ENCODE assay signal across 10 cellular contexts in genomic region chr17:52170963-52171572, GRCh38. TPM values are rescaled to one million over a fixed set of nuclear protein-coding genes. Genes with fewer than 3 reads are reported as not detected.
DNase-seq lines count a peak whose midpoint lies in the region; ATAC-seq and TF ChIP-seq lines count a peak whose summit lies in the region.
"Had no signal": no experiment of that assay in that cellular context is flagged by ENCODE, and none has a peak within 500 bp of the region (broad histone marks: within the 10 kb centered on the region; RNA-seq: fewer than 3 reads in every experiment).

No MANE protein-coding gene starts in this region.

- no peaks in the 10 kb centered on the region for H3K4me1 ChIP-seq in smooth muscle cell (ENCODE audit: low read depth)
- no peaks in the 10 kb centered on the region for H3K4me1 ChIP-seq in Peyer's patch

- no peaks in the 10 kb centered on the region for H3K4me1 Mint-ChIP-seq in CD4-positive, alpha-beta T cell (ENCODE audit: low read depth)
- no peaks in the 10 kb centered on the region for H3K4me1 Mint-ChIP-seq in activated CD8-positive, alpha-beta memory T cell treated with anti-CD3 and anti-CD28 coated beads, Interleukin-2, amount 10 ng/mL, durations not matched to agents 7 days and 5 days

- H3K27me3 ChIP-seq in smooth muscle cell (ENCODE audit: low read depth) (peaks cover 13% of the 10 kb centered on the region), Peyer's patch (no peaks in the 10 kb centered on the region)
- no peaks in the 10 kb centered on the region for H3K27me3 ChIP-seq in CD4-positive, alpha-beta T cell (ENCODE audit: control insufficient read depth, insufficient read depth, low read length)

- H3K27me3 Mint-ChIP-seq in CD4-positive, alpha-beta T cell: no peaks in the 10 kb centered on the region
- no peaks in the 10 kb centered on the region for H3K27me3 Mint-ChIP-seq in activated CD8-positive, alpha-beta memory T cell treated with anti-CD3 and anti-CD28 coated beads, Interleukin-2, amount 10 ng/mL, durations not matched to agents 7 days and 5 days

- no peak overlapping the region for H3K4me2 ChIP-seq in smooth muscle cell

- POLR2A ChIA-PET in CD4-positive, alpha-beta T cell (lab: Charles Lee): no interaction called here

- no peak for ATAC-seq in CD4-positive, alpha-beta T cell (ENCODE audit: poor library complexity)
- no peak for ATAC-seq in activated CD8-positive, alpha-beta memory T cell treated with anti-CD3 and anti-CD28 coated beads, Interleukin-2, amount 10 ng/mL, durations not matched to agents 7 days and 5 days
- ATAC-seq: CD8-positive, alpha-beta T cell had no signal

- H3K9me3 ChIP-seq in smooth muscle cell (replicated peaks; ENCODE audit: low read depth) (no peaks in the 10 kb centered on the region), Peyer's patch (no peaks in the 10 kb centered on the region)
- H3K9me3 ChIP-seq in CD4-positive, alpha-beta T cell (ENCODE audit: control insufficient read depth, low read length): no peaks in the 10 kb centered on the region

- H3K27ac ChIP-seq in smooth muscle cell (ENCODE audit: low read depth) (no peak overlapping the region), Peyer's patch (no peak overlapping the region)
- no peak overlapping the region for H3K27ac ChIP-seq in CD4-positive, alpha-beta T cell (ENCODE audit: low read depth, low read length)

- peak; percentile 34 for DNase-seq in SIG-M5 treated with dmso at 0.1 percent for 504 hours (lab: John Stamatoyannopoulos, UW; ENCODE audit: unreplicated experiment)
- DNase-seq in SIG-M5 (lab: John Stamatoyannopoulos, UW): no peak
- peak; percentile 33 for DNase-seq in NCI-H2196 treated with DMSO at 0.1 percent for 48 hours (lab: John Stamatoyannopoulos, UW; ENCODE audit: unreplicated experiment)
- peak; percentile 54 for DNase-seq in ecto neural progenitor cell (ENCODE audit: low spot score)
- no peak for DNase-seq in smooth muscle cell (lab: John Stamatoyannopoulos, UW; ENCODE audit: unreplicated experiment)
- no peak for DNase-seq in CD4-positive, alpha-beta T cell
- no peak for DNase-seq in activated CD8-positive, alpha-beta memory T cell treated with anti-CD3 and anti-CD28 coated beads, Interleukin-2, amount 10 ng/mL, durations not matched to agents 7 days and 5 days
- DNase-seq in Peyer's patch: no peak
- DNase-seq: amniotic stem cell; CD8-positive, alpha-beta T cell had no signal

- H3K79me2 ChIP-seq in smooth muscle cell (ENCODE audit: low read depth): no peaks in the 10 kb centered on the region

- H3K4me3 Mint-ChIP-seq in CD4-positive, alpha-beta T cell: no peak overlapping the region
- no peak overlapping the region for H3K4me3 Mint-ChIP-seq in activated CD8-positive, alpha-beta memory T cell treated with anti-CD3 and anti-CD28 coated beads, Interleukin-2, amount 10 ng/mL, durations not matched to agents 7 days and 5 days
- H3K4me3 Mint-ChIP-seq: CD8-positive, alpha-beta T cell had no signal

- no peaks in the 10 kb centered on the region for H4K20me1 ChIP-seq in smooth muscle cell (ENCODE audit: low read depth)

- H3K9me3 Mint-ChIP-seq in CD4-positive, alpha-beta T cell: no peaks in the 10 kb centered on the region
- no peaks in the 10 kb centered on the region for H3K9me3 Mint-ChIP-seq in activated CD8-positive, alpha-beta memory T cell treated with anti-CD3 and anti-CD28 coated beads, Interleukin-2, amount 10 ng/mL, durations not matched to agents 7 days and 5 days (ENCODE audit: low read depth)
- H3K9me3 Mint-ChIP-seq: CD8-positive, alpha-beta T cell had no signal

- intact Hi-C loops in CD4-positive, alpha-beta T cell (cut with DNase I, micrococcal nuclease): no loop called here

- TF ChIP-seq CTCF in smooth muscle cell (IDR thresholded peaks at IDR 0.05; ENCODE audit: borderline replicate concordance, insufficient read depth, poor library complexity, severe bottlenecking) (peak; percentile 68), Peyer's patch (IDR thresholded peaks at IDR 0.05) (peak in 2 of 6 experiments; percentile 5 to 17)
- TF ChIP-seq CTCF in CD4-positive, alpha-beta T cell (IDR thresholded peaks at IDR 0.05): no peak

- H3F3A ChIP-seq in smooth muscle cell (ENCODE audit: low read depth): no peaks in the 10 kb centered on the region

- no peak overlapping the region for H3K9ac ChIP-seq in smooth muscle cell (ENCODE audit: low read depth)

- H3K4me3 ChIP-seq in smooth muscle cell (no peak overlapping the region), Peyer's patch (no peak overlapping the region)

- no peak overlapping the region for H3K27ac Mint-ChIP-seq in CD4-positive, alpha-beta T cell
- H3K27ac Mint-ChIP-seq in activated CD8-positive, alpha-beta memory T cell treated with anti-CD3 and anti-CD28 coated beads, Interleukin-2, amount 10 ng/mL, durations not matched to agents 7 days and 5 days: no peak overlapping the region
- H3K27ac Mint-ChIP-seq: CD8-positive, alpha-beta T cell had no signal

- CTCF ChIA-PET in CD4-positive, alpha-beta T cell (lab: Charles Lee): no interaction called here
- CTCF ChIA-PET in activated CD8-positive, alpha-beta memory T cell treated with anti-CD3 and anti-CD28 coated beads, Interleukin-2, amount 10 ng/mL, durations not matched to agents 7 days and 5 days (lab: Charles Lee): no interaction called here

- H3K36me3 Mint-ChIP-seq in CD4-positive, alpha-beta T cell (ENCODE audit: low read depth): no peaks in the 10 kb centered on the region
- no peaks in the 10 kb centered on the region for H3K36me3 Mint-ChIP-seq in activated CD8-positive, alpha-beta memory T cell treated with anti-CD3 and anti-CD28 coated beads, Interleukin-2, amount 10 ng/mL, durations not matched to agents 7 days and 5 days
- H3K36me3 Mint-ChIP-seq: CD8-positive, alpha-beta T cell had no signal

- TF ChIP-seq POLR2A in Peyer's patch (IDR thresholded peaks at IDR 0.05): no peak

- H3K36me3 ChIP-seq in smooth muscle cell (ENCODE audit: low read depth): no peaks in the 10 kb centered on the region
- no peaks in the 10 kb centered on the region for H3K36me3 ChIP-seq in Peyer's patch

- no peak overlapping the region for H2AFZ ChIP-seq in smooth muscle cell (ENCODE audit: low read depth)

- 62% methylated on average over 1 of the region's 1 CpG for WGBS in smooth muscle cell (ENCODE audit: low lambda C conversion rate)

RNA-seq across cellular contexts. Expression of gene CA10, which starts 12.6 kb away (rescaled TPM):
- total RNA-seq in smooth muscle cell (0.54 TPM in 1 of 2 replicates, not detected in the other), Peyer's patch (1 to 10 TPM in 2 of 4 donors, not detected in 2; 1.4 to 1.7 TPM)
- not detected in 2 replicates for polyA plus RNA-seq in smooth muscle cell
- total RNA-seq in CD4-positive, alpha-beta T cell: not detected
- under 1 TPM; 0.09 to 0.30 TPM for total RNA-seq in activated CD8-positive, alpha-beta memory T cell treated with anti-CD3 and anti-CD28 coated beads, Interleukin-2, amount 10 ng/mL, durations not matched to agents 7 days and 5 days
- total RNA-seq: CD8-positive, alpha-beta T cell had no signal

Comparison
In these comparisons a context has a peak if more than half of its experiments do, and no peak if none do; other contexts are left out.
1. DNase-seq: peak in SIG-M5 treated with dmso at 0.1 percent for 504 hours (single experiment), NCI-H2196 treated with DMSO at 0.1 percent for 48 hours (single experiment) and ecto neural progenitor cell (single experiment); none in SIG-M5 (single experiment), smooth muscle cell (single experiment), CD4-positive, alpha-beta T cell (0 of 10), activated CD8-positive, alpha-beta memory T cell treated with anti-CD3 and anti-CD28 coated beads, Interleukin-2, amount 10 ng/mL, durations not matched to agents 7 days and 5 days (single experiment) and Peyer's patch (0 of 3).